22 cellular contexts compared by ENCODE assay signal in the genomic region with DNA sequence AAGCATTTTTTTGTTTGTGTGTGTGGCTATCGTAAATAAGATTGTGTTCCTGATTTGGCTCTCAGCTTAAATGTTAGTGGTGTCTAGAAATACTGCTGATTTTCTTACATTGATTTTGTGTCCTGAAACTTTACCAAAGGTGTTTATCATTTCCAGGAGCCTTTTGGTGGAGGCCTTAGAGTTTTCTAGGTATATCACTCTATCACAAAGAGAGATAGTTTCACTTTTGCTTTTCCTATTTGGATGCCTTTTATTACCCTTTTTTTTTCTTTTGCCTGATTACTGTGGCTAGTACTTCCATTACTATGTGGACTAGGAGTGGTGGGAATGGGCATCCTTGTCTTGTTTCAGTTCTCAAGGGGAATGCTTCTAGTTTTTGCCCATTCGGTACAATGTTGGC.
DNase-seq lines count a peak whose midpoint lies in the region; ATAC-seq, FAIRE-seq and TF ChIP-seq lines count a peak whose summit lies in the region.
"Had no signal": no experiment of that assay in that cellular context is flagged by ENCODE, and none has a peak within 500 bp of the region (broad histone marks: within the 10 kb centered on the region; RNA-seq: fewer than 3 reads in every experiment).

No MANE protein-coding gene starts in this region.

- H3K4ac ChIP-seq in mesenchymal stem cell (ENCODE audit: low read depth in 1 of 2, low read length in 2 of 2), result no peak overlapping the region

- peaks cover 40% of the 10 kb centered on the region for H3K4me1 Mint-ChIP-seq in T-helper 2 cell treated with Interferon-gamma antibody and Interleukin-4, amounts not matched to agents 5 μg/mL and 100 μg/mL, for 36 hours (ENCODE audit: low read depth)
- H3K4me1 Mint-ChIP-seq in GM23338, result no peaks in the 10 kb centered on the region
- H3K4me1 Mint-ChIP-seq in T-helper 17 cell, result peaks cover 27% of the 10 kb centered on the region

- H3K4me1 ChIP-seq in GM23338 (ENCODE audit: insufficient read depth) (no peaks in the 10 kb centered on the region), endothelial cell of umbilical vein (ENCODE audit: control insufficient read depth, extremely low read depth, insufficient read depth, low read length) (no peaks in the 10 kb centered on the region), mesenchymal stem cell (ENCODE audit: control insufficient read depth, insufficient read depth, low read depth, low read length) (no peaks in the 10 kb centered on the region)
- H3K4me1 ChIP-seq: esophagus muscularis mucosa, left ventricle myocardium inferior had no signal

- no peak for FAIRE-seq in endothelial cell of umbilical vein (lab: Jason Lieb, UNC)
- FAIRE-seq: A204.1 had no signal

- TF ChIP-seq CTCF in GM23338 (conservative IDR thresholded peaks at IDR 0.05; ENCODE audit: low read depth in 2 of 2) (no peak), endothelial cell of umbilical vein (IDR thresholded peaks at IDR 0.05; ENCODE audit: extremely low read depth in 1 of 2, insufficient read depth in 1 of 2, low read depth in 1 of 2, low read length in 2 of 2) (no peak)

- no peak overlapping the region for H2BK120ac ChIP-seq in mesenchymal stem cell (ENCODE audit: low read depth, low read length)

- H3K9me3 ChIP-seq in T-helper 17 cell (ENCODE audit: control insufficient read depth, low read length, poor library complexity, severe bottlenecking), result no peaks in the 10 kb centered on the region
- no peaks in the 10 kb centered on the region for H3K9me3 ChIP-seq in endothelial cell of umbilical vein (replicated peaks; ENCODE audit: control insufficient read depth, insufficient read depth, low read length)
- no peaks in the 10 kb centered on the region for H3K9me3 ChIP-seq in mesenchymal stem cell (ENCODE audit: control insufficient read depth, low read length)
- H3K9me3 ChIP-seq: esophagus muscularis mucosa, left ventricle myocardium inferior had no signal

- peaks cover 27% of the 10 kb centered on the region for H3K27me3 Mint-ChIP-seq in T-helper 2 cell treated with Interferon-gamma antibody and Interleukin-4, amounts not matched to agents 5 μg/mL and 100 μg/mL, for 36 hours (ENCODE audit: low read depth)
- H3K27me3 Mint-ChIP-seq in GM23338 (ENCODE audit: insufficient read depth, low read depth, poor library complexity), result no peaks in the 10 kb centered on the region
- H3K27me3 Mint-ChIP-seq in T-helper 17 cell, result no peaks in the 10 kb centered on the region

- no peak overlapping the region for H3K27ac ChIP-seq in GM23338 (ENCODE audit: low read depth)
- H3K27ac ChIP-seq in endothelial cell of umbilical vein (ENCODE audit: insufficient read depth, low read depth, low read length), result no peak overlapping the region
- H3K27ac ChIP-seq in mesenchymal stem cell (ENCODE audit: low read length, poor library complexity, severe bottlenecking), result no peak overlapping the region
- H3K27ac ChIP-seq: C4-2B, cardiac muscle cell, esophagus muscularis mucosa, left ventricle myocardium inferior had no signal

- no peaks in the 10 kb centered on the region for H3K9me2 ChIP-seq in GM23338 (ENCODE audit: insufficient read depth)

- H3K79me2 ChIP-seq in GM23338 (replicated peaks; ENCODE audit: insufficient read depth) (no peaks in the 10 kb centered on the region), endothelial cell of umbilical vein (ENCODE audit: control insufficient read depth, insufficient read depth, low read length) (no peaks in the 10 kb centered on the region)

- DNase-seq in T-helper 2 cell treated with Interferon-gamma antibody and Interleukin-4, amounts not matched to agents 5 μg/mL and 100 μg/mL, for 36 hours (ENCODE audit: low spot score), result no peak
- DNase-seq in T-helper 2 cell (no peak), GM23338 (ENCODE audit: low spot score) (no peak), T-helper 17 cell (no peak), endothelial cell of umbilical vein (ENCODE audit: low read depth, low spot score) (no peak), mesenteric fat pad (ENCODE audit: low spot score) (no peak), mesenchymal stem cell (no peak)
- DNase-seq: amniotic stem cell; DMS79 treated with DMSO at 0.1 percent for 48 hours; left ventricle myocardium inferior; NCI-H187 treated with DMSO at 0.1 percent for 48 hours; NCI-H446 treated with DMSO at 0.1 percent for 48 hours; NK-92 treated with Interleukin-12 subunit alpha and Interleukin-12 subunit beta, amount 100 ng/mL, for 24 hours; right cardiac atrium; stimulated activated CD4-positive, alpha-beta T cell treated with anti-CD3 and anti-CD28 coated beads, Interleukin-15, amount 100 ng/mL, for 24 hours; stimulated activated naive CD4-positive, alpha-beta T cell treated with Interleukin-2 at 50 U/mL for 16 hours had no signal

- no peaks in the 10 kb centered on the region for H3F3A ChIP-seq in GM23338 (replicated peaks; ENCODE audit: low read depth)

- dilution Hi-C loops in endothelial cell of umbilical vein (cut with MboI; ENCODE audit: extremely low pct_ligation_motif_present, low sequenced_read_pairs), result no loop called here

- intact Hi-C loops in endothelial cell of umbilical vein (cut with micrococcal nuclease), result no loop called here

- no peaks in the 10 kb centered on the region for H3K36me3 ChIP-seq in GM23338 (ENCODE audit: insufficient read depth)
- no peaks in the 10 kb centered on the region for H3K36me3 ChIP-seq in endothelial cell of umbilical vein (ENCODE audit: control insufficient read depth in 2 of 2, extremely low read depth in 1 of 2, insufficient read depth in 2 of 2, low read length in 2 of 2)
- no peaks in the 10 kb centered on the region for H3K36me3 ChIP-seq in mesenchymal stem cell (ENCODE audit: control insufficient read depth in 1 of 2, insufficient read depth in 2 of 2, low read depth in 1 of 2, low read length in 2 of 2)
- H3K36me3 ChIP-seq: cardiac muscle cell, esophagus muscularis mucosa, left ventricle myocardium inferior had no signal

- POLR2A ChIA-PET in endothelial cell of umbilical vein (lab: Charles Lee), result no interaction called here

- H3K4me3 ChIP-seq in GM23338 (no peak overlapping the region), endothelial cell of umbilical vein (replicated peaks in 1 of 3; ENCODE audit: insufficient read depth in 1 of 3, low read depth in 1 of 3, low read length in 3 of 3) (no peak overlapping the region), mesenchymal stem cell (ENCODE audit: insufficient read depth in 1 of 2, low read depth in 1 of 2, low read length in 2 of 2) (no peak overlapping the region)
- H3K4me3 ChIP-seq: cardiac muscle cell, esophagus muscularis mucosa, left ventricle myocardium inferior had no signal

- no peaks in the 10 kb centered on the region for H3K79me1 ChIP-seq in mesenchymal stem cell (replicated peaks; ENCODE audit: low read length, poor library complexity, severe bottlenecking)

- H3K9ac ChIP-seq in endothelial cell of umbilical vein (replicated peaks; ENCODE audit: extremely low read depth, insufficient read depth, low read length) (no peak overlapping the region), mesenchymal stem cell (ENCODE audit: low read length) (no peak overlapping the region)

- WGBS in mesenchymal stem cell, result 100% methylated on average over 2 of the region's 2 CpGs

- no peak overlapping the region for H2BK12ac ChIP-seq in mesenchymal stem cell (ENCODE audit: low read length in 2 of 2)

- H3K27me3 ChIP-seq in GM23338 (ENCODE audit: insufficient read depth) (no peaks in the 10 kb centered on the region), endothelial cell of umbilical vein (ENCODE audit: control insufficient read depth in 2 of 2, insufficient read depth in 2 of 2, low read length in 2 of 2) (peaks cover 0 to 1% of the 10 kb centered on the region in 2 experiments), mesenchymal stem cell (ENCODE audit: control insufficient read depth in 1 of 2, insufficient read depth in 1 of 2, low read length in 2 of 2) (no peaks in the 10 kb centered on the region)
- H3K27me3 ChIP-seq: cardiac muscle cell, esophagus muscularis mucosa had no signal

- no peak for TF ChIP-seq POLR2A in endothelial cell of umbilical vein (IDR thresholded peaks at IDR 0.05; ENCODE audit: low read depth, low read length)

- H2BK5ac ChIP-seq in mesenchymal stem cell (ENCODE audit: low read depth, low read length, poor library complexity, severe bottlenecking), result no peak overlapping the region

- BruUV-seq in endothelial cell of umbilical vein (replicated peaks; lab: Mats Ljungman, UMichigan), result no TSS peak

- H4K91ac ChIP-seq in mesenchymal stem cell (ENCODE audit: low read length), result no peak overlapping the region

- CTCF ChIA-PET in endothelial cell of umbilical vein (lab: Charles Lee), result interaction anchor here (1.5 to 3.1 kb wide), 2 partner anchors 11 to 37 kb away, joined by 6 to 10 read pairs; no protein-coding TSS in a partner anchor

- no peak overlapping the region for H2AK5ac ChIP-seq in mesenchymal stem cell (ENCODE audit: low read length, severe bottlenecking)

- ATAC-seq in GM23338 (no peak), T-helper 17 cell (no peak), GM21723 (IDR thresholded peaks at IDR 0.05; ENCODE audit: unreplicated experiment) (no peak)
- ATAC-seq: right cardiac atrium had no signal

- H3K18ac ChIP-seq in mesenchymal stem cell (ENCODE audit: low read depth in 1 of 2, low read length in 2 of 2), result no peak overlapping the region

- H3K9me1 ChIP-seq in endothelial cell of umbilical vein (replicated peaks; ENCODE audit: control insufficient read depth, extremely low read depth, insufficient read depth, low read length), result no peaks in the 10 kb centered on the region

- H2BK15ac ChIP-seq in mesenchymal stem cell (ENCODE audit: low read depth, poor library complexity, severe bottlenecking), result no peak overlapping the region

- H4K20me1 ChIP-seq in GM23338 (replicated peaks; ENCODE audit: insufficient read depth) (no peaks in the 10 kb centered on the region), endothelial cell of umbilical vein (replicated peaks; ENCODE audit: control insufficient read depth, extremely low read depth, insufficient read depth, low read length) (no peaks in the 10 kb centered on the region)

- H4K8ac ChIP-seq in mesenchymal stem cell (ENCODE audit: low read length), result no peak overlapping the region

- peak overlapping the region; percentile 32; the same call in 1 of the 2 replicates for H2AFZ ChIP-seq in GM23338
- H2AFZ ChIP-seq in endothelial cell of umbilical vein (ENCODE audit: low read depth, low read length), result peak overlapping the region; percentile 58
- H2AFZ ChIP-seq in mesenchymal stem cell (ENCODE audit: low read depth, low read length), result no peak overlapping the region

- H3K14ac ChIP-seq in mesenchymal stem cell (ENCODE audit: low read length in 2 of 2), result no peak overlapping the region

- peak overlapping the region; percentile 39 for H3K27ac Mint-ChIP-seq in T-helper 2 cell treated with Interferon-gamma antibody and Interleukin-4, amounts not matched to agents 5 μg/mL and 100 μg/mL, for 36 hours
- H3K27ac Mint-ChIP-seq in GM23338 (no peak overlapping the region), T-helper 17 cell (peak overlapping the region; percentile 41)
- H3K27ac Mint-ChIP-seq: type B pancreatic cell had no signal

- H3K23ac ChIP-seq in mesenchymal stem cell (ENCODE audit: low read length in 2 of 2), result no peak overlapping the region

- H3K9me3 Mint-ChIP-seq in T-helper 2 cell treated with Interferon-gamma antibody and Interleukin-4, amounts not matched to agents 5 μg/mL and 100 μg/mL, for 36 hours, result peaks cover 15% of the 10 kb centered on the region
- H3K9me3 Mint-ChIP-seq in GM23338, result no peaks in the 10 kb centered on the region; the same call in 2 of the 3 replicates

- H3K4me2 ChIP-seq in GM23338 (no peak overlapping the region), endothelial cell of umbilical vein (ENCODE audit: insufficient read depth, low read length) (no peak overlapping the region), mesenchymal stem cell (ENCODE audit: low read length, poor library complexity, severe bottlenecking) (no peak overlapping the region)

- H3K36me3 Mint-ChIP-seq in T-helper 2 cell treated with Interferon-gamma antibody and Interleukin-4, amounts not matched to agents 5 μg/mL and 100 μg/mL, for 36 hours (ENCODE audit: low read depth), result peaks cover 10% of the 10 kb centered on the region
- H3K36me3 Mint-ChIP-seq in GM23338 (ENCODE audit: low read depth) (no peaks in the 10 kb centered on the region), T-helper 17 cell (ENCODE audit: low read depth) (peaks cover 2% of the 10 kb centered on the region)
- H3K36me3 Mint-ChIP-seq: type B pancreatic cell had no signal

- H3K4me3 Mint-ChIP-seq in T-helper 2 cell treated with Interferon-gamma antibody and Interleukin-4, amounts not matched to agents 5 μg/mL and 100 μg/mL, for 36 hours, result peak overlapping the region; percentile 41
- H3K4me3 Mint-ChIP-seq in GM23338 (no peak overlapping the region), T-helper 17 cell (peak overlapping the region; percentile 77)
- H3K4me3 Mint-ChIP-seq: type B pancreatic cell had no signal
